ENCODE assay signal across 16 cellular contexts in genomic region chr1:88401283-88401682, GRCh38.
DNase-seq lines count a peak whose midpoint lies in the region; ATAC-seq and TF ChIP-seq lines count a peak whose summit lies in the region.
"Had no signal": no experiment of that assay in that cellular context is flagged by ENCODE, and none has a peak within 500 bp of the region (broad histone marks: within the 10 kb centered on the region; RNA-seq: fewer than 3 reads in every experiment).

No MANE protein-coding gene starts in this region.

- H3K9ac ChIP-seq in OCI-LY3 (ENCODE audit: low read length) = no peak overlapping the region

- no peak overlapping the region for H3K27ac Mint-ChIP-seq in CD4-positive, alpha-beta T cell
- H3K27ac Mint-ChIP-seq: IgD-negative memory B cell, type B pancreatic cell had no signal

- no peaks in the 10 kb centered on the region for H3K79me2 ChIP-seq in OCI-LY3 (ENCODE audit: low read length)

- no peaks in the 10 kb centered on the region for H3K36me3 Mint-ChIP-seq in CD4-positive, alpha-beta T cell (ENCODE audit: low read depth)
- H3K36me3 Mint-ChIP-seq: IgD-negative memory B cell, type B pancreatic cell had no signal

- H3K27me3 ChIP-seq in OCI-LY3 (ENCODE audit: low read depth, low read length) = no peaks in the 10 kb centered on the region
- no peaks in the 10 kb centered on the region for H3K27me3 ChIP-seq in CD4-positive, alpha-beta T cell (ENCODE audit: control insufficient read depth, insufficient read depth, low read length)

- H3K36me3 ChIP-seq in OCI-LY3 (replicated peaks; ENCODE audit: low read depth, low read length) = no peaks in the 10 kb centered on the region

- H3K4me3 Mint-ChIP-seq in CD4-positive, alpha-beta T cell = no peak overlapping the region
- H3K4me3 Mint-ChIP-seq: IgD-negative memory B cell, type B pancreatic cell had no signal

- H3K4me2 ChIP-seq in OCI-LY3 (ENCODE audit: low read length) = peak overlapping the region; percentile 55

- no peak overlapping the region for H2AFZ ChIP-seq in OCI-LY3 (ENCODE audit: low read depth, low read length)

- intact Hi-C loops in CD4-positive, alpha-beta T cell (cut with DNase I, micrococcal nuclease) = no loop called here

- POLR2A ChIA-PET in CD4-positive, alpha-beta T cell (lab: Charles Lee) = no interaction called here

- DNase-seq in COLO668 (lab: John Stamatoyannopoulos, UW; ENCODE audit: unreplicated experiment) = no peak
- no peak for DNase-seq in occipital lobe (lab: John Stamatoyannopoulos, UW)
- no peak for DNase-seq in CD4-positive, alpha-beta T cell
- DNase-seq: activated effector memory CD4-positive, alpha-beta T cell treated with anti-CD3 and anti-CD28 coated beads, Interleukin-2, amount 50 U/mL, for 16 hours; Caco-2; central memory CD4-positive, alpha-beta T cell; NCI-H2171 had no signal

- no peak for TF ChIP-seq CTCF in OCI-LY3 (IDR thresholded peaks at IDR 0.05; ENCODE audit: low read depth, low read length)
- no peak for TF ChIP-seq CTCF in CD4-positive, alpha-beta T cell (IDR thresholded peaks at IDR 0.05)

- H4K20me1 ChIP-seq in OCI-LY3 (ENCODE audit: insufficient read depth, low read length) = no peaks in the 10 kb centered on the region

- no peaks in the 10 kb centered on the region for H3K9me3 Mint-ChIP-seq in CD4-positive, alpha-beta T cell
- H3K9me3 Mint-ChIP-seq: IgD-negative memory B cell had no signal

- no peaks in the 10 kb centered on the region for H3K4me1 Mint-ChIP-seq in CD4-positive, alpha-beta T cell (ENCODE audit: low read depth)

- CTCF ChIA-PET in CD4-positive, alpha-beta T cell (lab: Charles Lee) = no interaction called here

- ATAC-seq in GM18870 (IDR thresholded peaks at IDR 0.05; ENCODE audit: unreplicated experiment) = peak; percentile 93
- peak; percentile 86 for ATAC-seq in GM21423 (IDR thresholded peaks at IDR 0.05; ENCODE audit: unreplicated experiment)
- peak; percentile 85 for ATAC-seq in HG03025 (IDR thresholded peaks at IDR 0.05; ENCODE audit: low FRiP score, unreplicated experiment)
- ATAC-seq in CD4-positive, alpha-beta T cell (ENCODE audit: poor library complexity) = no peak
- ATAC-seq: Right ventricle myocardium inferior, sciatic nerve had no signal

- H3K27ac ChIP-seq in OCI-LY3 (ENCODE audit: low read length) = peak overlapping the region; percentile 75
- no peak overlapping the region for H3K27ac ChIP-seq in CD4-positive, alpha-beta T cell (ENCODE audit: low read depth, low read length)
- H3K27ac ChIP-seq: VCaP had no signal

- H3K27me3 Mint-ChIP-seq in CD4-positive, alpha-beta T cell = no peaks in the 10 kb centered on the region
- H3K27me3 Mint-ChIP-seq: IgD-negative memory B cell, type B pancreatic cell had no signal

- H3K4me3 ChIP-seq in OCI-LY3 (ENCODE audit: low read length) = no peak overlapping the region

- H3K9me3 ChIP-seq in OCI-LY3 (ENCODE audit: insufficient read depth, low read length) = no peaks in the 10 kb centered on the region
- no peaks in the 10 kb centered on the region for H3K9me3 ChIP-seq in CD4-positive, alpha-beta T cell (ENCODE audit: control insufficient read depth, low read length)
- H3K9me3 ChIP-seq: Caco-2 had no signal

- peaks cover 29% of the 10 kb centered on the region for H3K4me1 ChIP-seq in OCI-LY3 (ENCODE audit: low read length)
- H3K4me1 ChIP-seq: Caco-2 had no signal
